In genomic region chr7:40811666-40812065, GRCh38 we compare ENCODE assay signal across 24 cellular contexts.
A peak's percentile ranks its signal among the peaks of the same experiment; 100 is the strongest.
DNase-seq lines count a peak whose midpoint lies in the region; ATAC-seq, FAIRE-seq and TF ChIP-seq lines count a peak whose summit lies in the region.
"Had no signal": no experiment of that assay in that cellular context is flagged by ENCODE, and none has a peak within 500 bp of the region (broad histone marks: within the 10 kb centered on the region; RNA-seq: fewer than 3 reads in every experiment).

No MANE protein-coding gene starts in this region.

- H3K9ac ChIP-seq in IMR-90 (ENCODE audit: low read depth, low read length): no peak overlapping the region
- H3K9ac ChIP-seq in SU-DHL-6 (ENCODE audit: low read length): peak overlapping the region; percentile 58
- H3K9ac ChIP-seq: BLaER1 treated with 17β-estradiol and CSF1 and Interleukin-3, amounts not matched to agents 10 nM and 100 nM had no signal

- peaks cover 64% of the 10 kb centered on the region for H3F3A ChIP-seq in SU-DHL-6 (ENCODE audit: insufficient read depth)

- no peak overlapping the region for H3K56ac ChIP-seq in IMR-90 (ENCODE audit: extremely low read depth, insufficient read depth, low read length)

- H3K23ac ChIP-seq in IMR-90 (ENCODE audit: low read depth, low read length): no peak overlapping the region

- TF ChIP-seq POLR2A in IMR-90 (IDR thresholded peaks at IDR 0.05; ENCODE audit: low read depth, low read length): no peak

- H3K14ac ChIP-seq in IMR-90 (replicated peaks; ENCODE audit: low read depth, low read length): no peak overlapping the region

- H2BK20ac ChIP-seq in IMR-90 (ENCODE audit: low read depth, low read length): no peak overlapping the region

- no peak overlapping the region for H2AK5ac ChIP-seq in IMR-90 (ENCODE audit: low read depth, low read length)

- H3K9me3 ChIP-seq in IMR-90 (ENCODE audit: control insufficient read depth, insufficient read depth, low read length): peaks cover 2% of the 10 kb centered on the region; the same call in 1 of the 2 replicates
- peaks cover 9% of the 10 kb centered on the region; the same call in 1 of the 2 replicates for H3K9me3 ChIP-seq in SU-DHL-6 (ENCODE audit: insufficient read depth, low read length)
- H3K9me3 ChIP-seq: A549, BE2C had no signal

- no peak overlapping the region for H2AK9ac ChIP-seq in IMR-90 (replicated peaks; ENCODE audit: low read depth, low read length, poor library complexity)

- no peak overlapping the region for H3K4ac ChIP-seq in IMR-90 (ENCODE audit: low read depth, low read length)

- no peak overlapping the region for H2AFZ ChIP-seq in IMR-90 (replicated peaks; ENCODE audit: low read length, poor library complexity)
- H2AFZ ChIP-seq in SU-DHL-6 (ENCODE audit: low read depth, low read length, severe bottlenecking): no peak overlapping the region
- H2AFZ ChIP-seq: GM23338 had no signal

- no peak for ATAC-seq in IMR-90 (ENCODE audit: low read depth)
- ATAC-seq: A549, GM23338 had no signal

- H3K9me2 ChIP-seq in SU-DHL-6 (replicated peaks; ENCODE audit: insufficient read depth, low read length): no peaks in the 10 kb centered on the region

- no peaks in the 10 kb centered on the region for H4K20me1 ChIP-seq in IMR-90 (ENCODE audit: insufficient read depth, low read length)
- H4K20me1 ChIP-seq in SU-DHL-6 (ENCODE audit: low read depth, low read length): no peaks in the 10 kb centered on the region
- H4K20me1 ChIP-seq: BLaER1 treated with 17β-estradiol and CSF1 and Interleukin-3, amounts not matched to agents 10 nM and 100 nM had no signal

- peaks cover 0 to 6% of the 10 kb centered on the region in 2 experiments; a peak in 2 of 4 replicates for H3K79me1 ChIP-seq in IMR-90 (ENCODE audit: low read depth in 1 of 2, low read length in 2 of 2)

- no CpG with 5 or more reads among the region's 1 CpG for WGBS in IMR-90 (ENCODE audit: extremely low coverage in 2 of 2, insufficient read length in 1 of 2), 2 experiments

- H3K27ac ChIP-seq in IMR-90 (ENCODE audit: insufficient read depth, low read length): no peak overlapping the region
- peak overlapping the region; percentile 98 for H3K27ac ChIP-seq in SU-DHL-6 (ENCODE audit: low read depth, low read length)
- H3K27ac ChIP-seq: A549; BLaER1 treated with 17β-estradiol and CSF1 and Interleukin-3, amounts not matched to agents 10 nM and 100 nM had no signal

- H2BK15ac ChIP-seq in IMR-90 (ENCODE audit: low read depth, low read length): no peak overlapping the region

- intact Hi-C loops in IMR-90 (cut with micrococcal nuclease): no loop called here
- intact Hi-C loops in activated CD4-positive, alpha-beta T cell treated with anti-CD3 and anti-CD28 coated beads, Interleukin-2, amount 10 ng/mL, durations not matched to agents 24 days and 14 days (cut with micrococcal nuclease): no loop called here

- DNase-seq in IMR-90 (no peak), osteocyte (ENCODE audit: extremely low spot score, unreplicated experiment) (no peak), urothelium cell line (ENCODE audit: low spot score) (no peak)
- no peak for DNase-seq in activated T-cell treated with anti-CD3 and anti-CD28 coated beads, Interleukin-2, amount 50 U/mL, for 48 hours
- no peak for DNase-seq in activated CD4-positive, alpha-beta T cell treated with anti-CD3 and anti-CD28 coated beads, Interleukin-2, amount 10 ng/mL, durations not matched to agents 24 days and 14 days
- DNase-seq: 8988T; ACHN; AML-193; BE2C; CD4-positive, alpha-beta T cell; CD8-positive, alpha-beta memory T cell; DMS 273 treated with DMSO at 0.1 percent for 48 hours; DMS79; GF-D8; H9; HFFc6 had no signal

- in situ Hi-C loops in IMR-90 (cut with MboI; ENCODE audit: low sequenced_read_pairs): no loop called here

- no peaks in the 10 kb centered on the region for H3K27me3 ChIP-seq in IMR-90 (ENCODE audit: control insufficient read depth, insufficient read depth, low read length)
- H3K27me3 ChIP-seq in SU-DHL-6 (ENCODE audit: low read length): no peaks in the 10 kb centered on the region
- H3K27me3 ChIP-seq: BE2C; BLaER1 treated with 17β-estradiol and CSF1 and Interleukin-3, amounts not matched to agents 10 nM and 100 nM had no signal

- H4K8ac ChIP-seq in IMR-90 (ENCODE audit: low read depth in 2 of 2, low read length in 2 of 2): no peak overlapping the region

- no peak for TF ChIP-seq RAD21 in IMR-90 (IDR thresholded peaks at IDR 0.05; ENCODE audit: low read length)

- dilution Hi-C loops in IMR-90 (cut with HindIII; ENCODE audit: low sequenced_read_pairs, unreplicated experiment): no loop called here

- H3K79me2 ChIP-seq in SU-DHL-6 (ENCODE audit: insufficient read depth, low read length): peaks cover 49% of the 10 kb centered on the region

- peak overlapping the region; percentile 88 for H3K27ac Mint-ChIP-seq in osteocyte (ENCODE audit: unreplicated experiment)
- no peak overlapping the region for H3K27ac Mint-ChIP-seq in activated CD4-positive, alpha-beta T cell treated with anti-CD3 and anti-CD28 coated beads, Interleukin-2, amount 10 ng/mL, durations not matched to agents 24 days and 14 days
- H3K27ac Mint-ChIP-seq: CD14-positive monocyte; CD4-positive, alpha-beta T cell; GM23338; H9; HFFc6 had no signal

- no peak overlapping the region for H4K91ac ChIP-seq in IMR-90 (ENCODE audit: insufficient read depth, low read depth, low read length)

- H3K27me3 Mint-ChIP-seq in osteocyte (ENCODE audit: unreplicated experiment): no peaks in the 10 kb centered on the region
- no peaks in the 10 kb centered on the region for H3K27me3 Mint-ChIP-seq in activated CD4-positive, alpha-beta T cell treated with anti-CD3 and anti-CD28 coated beads, Interleukin-2, amount 10 ng/mL, durations not matched to agents 24 days and 14 days
- H3K27me3 Mint-ChIP-seq: CD4-positive, alpha-beta T cell; CD8-positive, alpha-beta memory T cell had no signal

- H2BK120ac ChIP-seq in IMR-90 (ENCODE audit: low read depth, low read length): peak overlapping the region; percentile 45; the same call in 1 of the 2 replicates

- H3K9me3 Mint-ChIP-seq in osteocyte (ENCODE audit: unreplicated experiment): peaks cover 51% of the 10 kb centered on the region
- H3K9me3 Mint-ChIP-seq in activated CD4-positive, alpha-beta T cell treated with anti-CD3 and anti-CD28 coated beads, Interleukin-2, amount 10 ng/mL, durations not matched to agents 24 days and 14 days: no peaks in the 10 kb centered on the region

- H3K4me3 ChIP-seq in IMR-90 (ENCODE audit: insufficient read depth, low read depth, low read length): no peak overlapping the region
- peak overlapping the region; percentile 40 for H3K4me3 ChIP-seq in SU-DHL-6 (ENCODE audit: insufficient read depth, low read length, poor library complexity, severe bottlenecking)
- H3K4me3 ChIP-seq: A549; BLaER1 treated with 17β-estradiol and CSF1 and Interleukin-3, amounts not matched to agents 10 nM and 100 nM; GM23338 had no signal

- no peak overlapping the region for H3K18ac ChIP-seq in IMR-90 (ENCODE audit: low read depth, low read length)

- peaks cover 16% of the 10 kb centered on the region for H3K9me1 ChIP-seq in IMR-90 (ENCODE audit: insufficient read depth, low read length)

- H3K4me1 ChIP-seq in IMR-90 (ENCODE audit: control insufficient read depth, insufficient read depth, low read length): peaks cover 16% of the 10 kb centered on the region
- H3K4me1 ChIP-seq: A549, BE2C had no signal

- peaks cover 52% of the 10 kb centered on the region for H3K4me1 Mint-ChIP-seq in osteocyte (ENCODE audit: unreplicated experiment)
- H3K4me1 Mint-ChIP-seq in activated CD4-positive, alpha-beta T cell treated with anti-CD3 and anti-CD28 coated beads, Interleukin-2, amount 10 ng/mL, durations not matched to agents 24 days and 14 days: no peaks in the 10 kb centered on the region
- H3K4me1 Mint-ChIP-seq: CD14-positive monocyte; CD8-positive, alpha-beta memory T cell; GM23338; H9 had no signal

- no peak overlapping the region for H3K4me3 Mint-ChIP-seq in osteocyte (ENCODE audit: unreplicated experiment)
- H3K4me3 Mint-ChIP-seq in activated CD4-positive, alpha-beta T cell treated with anti-CD3 and anti-CD28 coated beads, Interleukin-2, amount 10 ng/mL, durations not matched to agents 24 days and 14 days: no peak overlapping the region
- H3K4me3 Mint-ChIP-seq: CD14-positive monocyte; CD4-positive, alpha-beta T cell; CD8-positive, alpha-beta memory T cell; GM23338; H9; HFFc6 had no signal

- CTCF ChIA-PET in IMR-90 (lab: Yijun Ruan, JAX): no interaction called here

- no peaks in the 10 kb centered on the region for H3K36me3 ChIP-seq in IMR-90 (ENCODE audit: control insufficient read depth, insufficient read depth, low read length)
- peaks cover 10% of the 10 kb centered on the region for H3K36me3 ChIP-seq in SU-DHL-6 (ENCODE audit: low read length)
- H3K36me3 ChIP-seq: BE2C; BLaER1 treated with 17β-estradiol and CSF1 and Interleukin-3, amounts not matched to agents 10 nM and 100 nM had no signal

- H3K36me3 Mint-ChIP-seq in osteocyte (ENCODE audit: unreplicated experiment): peaks cover 26% of the 10 kb centered on the region
- H3K36me3 Mint-ChIP-seq in activated CD4-positive, alpha-beta T cell treated with anti-CD3 and anti-CD28 coated beads, Interleukin-2, amount 10 ng/mL, durations not matched to agents 24 days and 14 days (ENCODE audit: low read depth): no peaks in the 10 kb centered on the region
- H3K36me3 Mint-ChIP-seq: CD14-positive monocyte; CD8-positive, alpha-beta memory T cell had no signal

- no TSS peak for BruUV-seq in IMR-90 (replicated peaks; lab: Mats Ljungman, UMichigan)

- H4K5ac ChIP-seq in IMR-90 (ENCODE audit: low read depth, low read length): no peak overlapping the region

- POLR2A ChIA-PET in IMR-90 (lab: Charles Lee; ENCODE audit: unreplicated experiment): no interaction called here

- TF ChIP-seq CTCF in IMR-90 (conservative IDR thresholded peaks at IDR 0.05; ENCODE audit: low read depth, low read length): no peak
- no peak for TF ChIP-seq CTCF in SU-DHL-6 (IDR thresholded peaks at IDR 0.05; ENCODE audit: insufficient read depth, low read length, poor library complexity, severe bottlenecking)
- TF ChIP-seq CTCF in osteocyte (IDR thresholded peaks at IDR 0.05): no peak

- no peak overlapping the region for H2BK5ac ChIP-seq in IMR-90 (ENCODE audit: low read depth, low read length, poor library complexity, severe bottlenecking)

- no peak overlapping the region for H3K4me2 ChIP-seq in IMR-90 (ENCODE audit: low read depth, low read length)
- H3K4me2 ChIP-seq in SU-DHL-6 (ENCODE audit: low read depth, low read length, poor library complexity, severe bottlenecking): peak overlapping the region; percentile 68
- H3K4me2 ChIP-seq: A549, GM23338 had no signal

- no peak for FAIRE-seq in urothelium cell line (lab: Jason Lieb, UNC)
- FAIRE-seq: A549, D721Med, GM12891, GM18507 had no signal

TF ChIP-seq in IMR-90, 13 proteins besides CTCF, POLR2A, EP300 and RAD21 (continues in another document):
- TF ChIP-seq MAZ (IDR thresholded peaks at IDR 0.05; ENCODE audit: borderline replicate concordance, low read depth, low read length) (no peak), BHLHE40 (IDR thresholded peaks at IDR 0.05; ENCODE audit: low read depth, low read length) (no peak), MXI1 (IDR thresholded peaks at IDR 0.05; ENCODE audit: borderline replicate concordance, low read depth, low read length) (no peak), RCOR1 (IDR thresholded peaks at IDR 0.05; ENCODE audit: insufficient replicate concordance, low read length) (no peak), FOS (IDR thresholded peaks at IDR 0.05; ENCODE audit: low read depth, low read length) (no peak)
